In the genomic region with DNA sequence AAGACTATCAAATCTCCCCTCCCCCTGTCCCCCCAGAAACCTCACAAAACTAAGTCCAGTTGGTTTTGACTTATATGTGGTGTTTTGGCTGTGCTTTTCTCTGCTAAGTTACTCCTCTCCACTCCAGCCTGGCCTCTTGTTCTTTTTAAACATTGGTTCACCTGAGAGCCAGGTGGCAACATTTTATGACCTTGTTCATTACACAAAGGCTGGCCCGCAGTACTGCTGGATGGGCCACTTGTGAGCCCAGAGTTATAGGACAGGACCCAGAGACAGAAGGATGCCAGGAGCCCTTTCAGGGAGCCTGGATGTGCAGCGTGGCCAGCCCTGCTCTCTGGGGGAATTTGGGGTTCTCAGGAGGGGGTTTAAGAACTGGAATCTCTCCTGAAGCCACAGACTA, we compare ENCODE assay signal across 14 cellular contexts.
"Had no signal": no experiment of that assay in that cellular context is flagged by ENCODE, and none has a peak within 500 bp of the region (broad histone marks: within the 10 kb centered on the region; RNA-seq: fewer than 3 reads in every experiment).

No MANE protein-coding gene starts in this region.

- H3K4me3 ChIP-seq: gastrocnemius medialis, heart right ventricle had no signal

- H3K36me3 Mint-ChIP-seq: naive B cell had no signal

- ATAC-seq: activated CD8-positive, alpha-beta T cell treated with anti-CD3 and anti-CD28 coated beads for 36 hours; activated T-cell treated with anti-CD3 and anti-CD28 coated beads, Interleukin-2, amount 50 U/mL, for 4 hours; gastrocnemius medialis; heart right ventricle; stimulated activated memory B cell treated with anti-CD40 and anti-IgM and Interleukin-4, amounts not matched to agents 10 μg/mL and 1 μg/mL and 100 μg/mL, for 72 hours had no signal

- H3K4me1 Mint-ChIP-seq: activated B cell treated with CpG ODN at 0.5 μM for 24 hours, naive B cell had no signal

- H3K27me3 Mint-ChIP-seq: activated B cell treated with CpG ODN at 0.5 μM for 24 hours; activated CD8-positive, alpha-beta T cell treated with anti-CD3 and anti-CD28 coated beads for 36 hours; activated naive CD4-positive, alpha-beta T cell treated with anti-CD3 and anti-CD28 coated beads, Interleukin-2, amount 50 U/mL, for 24 hours; naive B cell; stimulated activated memory B cell treated with anti-CD40 and anti-IgM and Interleukin-4, amounts not matched to agents 10 μg/mL and 1 μg/mL and 100 μg/mL, for 72 hours had no signal

- H3K9me3 Mint-ChIP-seq: activated B cell treated with CpG ODN at 0.5 μM for 24 hours; activated CD8-positive, alpha-beta T cell treated with anti-CD3 and anti-CD28 coated beads for 36 hours; activated naive CD4-positive, alpha-beta T cell treated with anti-CD3 and anti-CD28 coated beads, Interleukin-2, amount 50 U/mL, for 24 hours; activated T-cell treated with anti-CD3 and anti-CD28 coated beads, Interleukin-2, amount 50 U/mL, for 4 hours; naive B cell had no signal

- H3K27ac ChIP-seq: gastrocnemius medialis, heart right ventricle had no signal

- H3K4me3 Mint-ChIP-seq: activated B cell treated with CpG ODN at 0.5 μM for 24 hours; activated CD8-positive, alpha-beta T cell treated with anti-CD3 and anti-CD28 coated beads for 36 hours; activated naive CD4-positive, alpha-beta T cell treated with anti-CD3 and anti-CD28 coated beads, Interleukin-2, amount 50 U/mL, for 24 hours; activated T-cell treated with anti-CD3 and anti-CD28 coated beads, Interleukin-2, amount 50 U/mL, for 4 hours; naive B cell; stimulated activated memory B cell treated with anti-CD40 and anti-IgM and Interleukin-4, amounts not matched to agents 10 μg/mL and 1 μg/mL and 100 μg/mL, for 72 hours had no signal

- H3K9me3 ChIP-seq: gastrocnemius medialis, heart right ventricle had no signal

- DNase-seq: activated B cell treated with CpG ODN at 0.5 μM for 24 hours; activated CD4-positive, alpha-beta T cell treated with anti-CD3 and anti-CD28 coated beads for 48 hours; activated CD8-positive, alpha-beta T cell treated with anti-CD3 and anti-CD28 coated beads for 36 hours; activated effector memory CD4-positive, alpha-beta T cell treated with Interleukin-2 at 50 U/mL for 16 hours; activated T-cell treated with anti-CD3 and anti-CD28 coated beads, Interleukin-2, amount 50 U/mL, for 4 hours; caudate nucleus; erythroblast; gastrocnemius medialis; heart right ventricle; naive B cell; retina; stimulated activated CD4-positive, alpha-beta T cell treated with anti-CD3 and anti-CD28 coated beads, Interleukin-2, amount 100 ng/mL, for 48 hours had no signal

- H3K4me1 ChIP-seq: gastrocnemius medialis had no signal

- H3K27me3 ChIP-seq: gastrocnemius medialis, heart right ventricle had no signal

- H3K27ac Mint-ChIP-seq: activated B cell treated with CpG ODN at 0.5 μM for 24 hours; activated CD8-positive, alpha-beta T cell treated with anti-CD3 and anti-CD28 coated beads for 36 hours; activated naive CD4-positive, alpha-beta T cell treated with anti-CD3 and anti-CD28 coated beads, Interleukin-2, amount 50 U/mL, for 24 hours; stimulated activated memory B cell treated with anti-CD40 and anti-IgM and Interleukin-4, amounts not matched to agents 10 μg/mL and 1 μg/mL and 100 μg/mL, for 72 hours had no signal
